19 cellular contexts compared by ENCODE assay signal in the genomic region with DNA sequence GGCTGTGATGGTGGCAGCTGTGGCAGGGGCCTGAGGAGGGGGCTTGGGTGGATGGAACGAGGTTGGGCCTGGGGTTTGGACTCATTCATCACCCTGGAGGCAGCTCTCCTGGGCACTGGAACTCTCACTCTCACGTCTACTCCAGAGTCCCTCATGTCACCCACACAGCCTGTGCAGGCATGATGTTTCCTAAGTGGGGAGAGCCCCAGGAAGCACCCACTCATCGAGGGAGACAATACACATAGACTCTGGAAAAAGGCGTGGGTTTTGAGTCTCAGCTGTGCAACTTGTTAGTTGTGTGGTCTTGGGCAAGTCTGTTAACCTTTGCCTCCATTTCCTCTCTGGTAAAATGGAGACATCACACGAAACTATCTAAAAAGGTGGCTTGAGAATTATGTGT. TPM values are rescaled to one million over a fixed set of nuclear protein-coding genes. Genes with fewer than 3 reads are reported as not detected.
DNase-seq lines count a peak whose midpoint lies in the region; ATAC-seq, FAIRE-seq and TF ChIP-seq lines count a peak whose summit lies in the region.
"Had no signal": no experiment of that assay in that cellular context is flagged by ENCODE, and none has a peak within 500 bp of the region (broad histone marks: within the 10 kb centered on the region; RNA-seq: fewer than 3 reads in every experiment).

No MANE protein-coding gene starts in this region.

- intact Hi-C loops in K562 (cut with micrococcal nuclease): loop anchor here (10.0 kb wide), 2 partner anchors 257 to 1517 kb away; a partner anchor contains a TSS
- intact Hi-C loops in head of caudate nucleus (cut with DNase I): no loop called here

- CTCF ChIA-PET in K562 (lab: Yijun Ruan, JAX; ENCODE audit: low intra/inter-chr PET ratio): no interaction called here

- H3K4me2 ChIP-seq in K562 (ENCODE audit: insufficient read depth, low read length): no peak overlapping the region
- H3K4me2 ChIP-seq: SK-N-SH had no signal

- H3K36me3 ChIP-seq in K562 (ENCODE audit: control insufficient read depth, insufficient read depth, low read length): no peaks in the 10 kb centered on the region
- H3K36me3 ChIP-seq: left lung had no signal

- H3K9me1 ChIP-seq in K562 (ENCODE audit: control insufficient read depth, insufficient read depth, low read length): no peaks in the 10 kb centered on the region

- peak overlapping the region in 1 of 2 experiments; percentile 45; a peak in 1 of 4 replicates for H3K9ac ChIP-seq in K562 (ENCODE audit: insufficient read depth in 1 of 2, low read depth in 2 of 2, low read length in 2 of 2)
- H3K9ac ChIP-seq: SK-N-SH had no signal

- TF ChIP-seq POLR2A in K562 (conservative IDR thresholded peaks at IDR 0.05): no peak

- H3K27ac Mint-ChIP-seq in stimulated activated effector memory CD8-positive, alpha-beta T cell treated with anti-CD3 and anti-CD28 coated beads, Interleukin-12 subunit alpha, Interleukin-12 subunit beta, amount 100 ng/mL, for 72 hours: no peak overlapping the region
- H3K27ac Mint-ChIP-seq: HFFc6, mesothelial cell of epicardium had no signal

- ATAC-seq in activated T-cell treated with anti-CD3 and anti-CD28 coated beads, Interleukin-2, amount 50 U/mL, for 4 hours: peak; percentile 55 to 67
- ATAC-seq in K562 (no peak), HG03342 (IDR thresholded peaks at IDR 0.05; ENCODE audit: unreplicated experiment) (no peak)
- ATAC-seq in stimulated activated effector memory CD8-positive, alpha-beta T cell treated with anti-CD3 and anti-CD28 coated beads, Interleukin-12 subunit alpha, Interleukin-12 subunit beta, amount 100 ng/mL, for 72 hours: peak; percentile 26
- ATAC-seq: left lung had no signal

- H4K20me1 ChIP-seq in K562 (replicated peaks; ENCODE audit: control insufficient read depth, insufficient read depth, low read length): no peaks in the 10 kb centered on the region

- H3K4me1 Mint-ChIP-seq in activated T-cell treated with anti-CD3 and anti-CD28 coated beads, Interleukin-2, amount 50 U/mL, for 4 hours (ENCODE audit: low read depth): peaks cover 46% of the 10 kb centered on the region
- H3K4me1 Mint-ChIP-seq in stimulated activated effector memory CD8-positive, alpha-beta T cell treated with anti-CD3 and anti-CD28 coated beads, Interleukin-12 subunit alpha, Interleukin-12 subunit beta, amount 100 ng/mL, for 72 hours: peaks cover 53% of the 10 kb centered on the region

- peaks cover 21 to 22% of the 10 kb centered on the region in 2 experiments; a peak in 4 of 5 replicates for H3K4me1 ChIP-seq in K562 (replicated peaks in 1 of 2; ENCODE audit: control insufficient read depth in 2 of 2, insufficient read depth in 2 of 2, low read length in 2 of 2)
- H3K4me1 ChIP-seq: left lung had no signal

- no peak for TF ChIP-seq EP300 in K562 (IDR thresholded peaks at IDR 0.05; ENCODE audit: low read length)

- no TSS peak for BruUV-seq in K562 (replicated peaks; lab: Mats Ljungman, UMichigan)

- in situ Hi-C loops in K562 (cut with MboI): loop anchor here (10.0 to 25.0 kb wide), 2 partner anchors 57 to 269 kb away; no protein-coding TSS in a partner anchor

- H3K27me3 ChIP-seq in K562 (ENCODE audit: control insufficient read depth in 2 of 2, insufficient read depth in 2 of 2, low read length in 2 of 2): no peaks in the 10 kb centered on the region

- peak; percentile 26 to 30 for DNase-seq in activated CD4-positive, alpha-beta T cell treated with anti-CD3 and anti-CD28 coated beads for 4 hours
- DNase-seq in activated CD4-positive, alpha-beta T cell treated with anti-CD3 and anti-CD28 coated beads for 1 hour: no peak
- peak; percentile 22 for DNase-seq in activated T-cell treated with anti-CD3 and anti-CD28 coated beads, Interleukin-2, amount 50 U/mL, for 4 hours
- DNase-seq in K562 (ENCODE audit: extremely low read depth in 1 of 4, low spot score in 3 of 4) (no peak), head of caudate nucleus (no peak), coronary artery (ENCODE audit: low spot score) (no peak)
- no peak for DNase-seq in stimulated activated effector memory CD8-positive, alpha-beta T cell treated with anti-CD3 and anti-CD28 coated beads, Interleukin-12 subunit alpha, Interleukin-12 subunit beta, amount 100 ng/mL, for 72 hours (ENCODE audit: low spot score in 2 of 2)
- DNase-seq: Calu3, EL, HFFc6, left lung, MV-4-11, NCI-H1930, SK-N-SH, T-helper 9 cell had no signal

- no peaks in the 10 kb centered on the region for H3K27me3 Mint-ChIP-seq in activated T-cell treated with anti-CD3 and anti-CD28 coated beads, Interleukin-2, amount 50 U/mL, for 4 hours (ENCODE audit: low read depth)

- POLR2A ChIA-PET in K562 (lab: Yijun Ruan, JAX): interaction anchor here (0.8 kb wide), 1 partner anchor 9 kb away, joined by 4 read pairs; no protein-coding TSS in a partner anchor

- no peak for FAIRE-seq in K562 (lab: Jason Lieb, UNC)
- FAIRE-seq: GM18507 had no signal

- H3K4me3 ChIP-seq in K562 (no peak overlapping the region), coronary artery (no peak overlapping the region)
- H3K4me3 ChIP-seq: left lung had no signal

- 65% methylated on average over 3 of the region's 5 CpGs for WGBS in K562 (ENCODE audit: insufficient coverage, low coverage, missing lambda C conversion rate)

- no peak overlapping the region for H3K4me3 Mint-ChIP-seq in activated T-cell treated with anti-CD3 and anti-CD28 coated beads, Interleukin-2, amount 50 U/mL, for 4 hours
- no peak overlapping the region for H3K4me3 Mint-ChIP-seq in stimulated activated effector memory CD8-positive, alpha-beta T cell treated with anti-CD3 and anti-CD28 coated beads, Interleukin-12 subunit alpha, Interleukin-12 subunit beta, amount 100 ng/mL, for 72 hours
- H3K4me3 Mint-ChIP-seq: HFFc6, mesothelial cell of epicardium had no signal

- no peak for TF ChIP-seq CTCF in K562 (IDR thresholded peaks at IDR 0.05 in 2 of 3, conservative IDR thresholded peaks at IDR 0.05 in 1 of 3; ENCODE audit: insufficient read depth in 2 of 3, low read depth in 1 of 3, low read length in 3 of 3)
- TF ChIP-seq CTCF in coronary artery (IDR thresholded peaks at IDR 0.05): no peak

- peaks cover 5% of the 10 kb centered on the region for H3K9me3 Mint-ChIP-seq in activated T-cell treated with anti-CD3 and anti-CD28 coated beads, Interleukin-2, amount 50 U/mL, for 4 hours
- peaks cover 3% of the 10 kb centered on the region for H3K9me3 Mint-ChIP-seq in stimulated activated effector memory CD8-positive, alpha-beta T cell treated with anti-CD3 and anti-CD28 coated beads, Interleukin-12 subunit alpha, Interleukin-12 subunit beta, amount 100 ng/mL, for 72 hours
- H3K9me3 Mint-ChIP-seq: HFFc6 had no signal

- TF ChIP-seq RAD21 in K562 (CRISPR knock-in tag; conservative IDR thresholded peaks at IDR 0.05 in 1 of 2, IDR thresholded peaks at IDR 0.05 in 1 of 2): no peak

- no peak overlapping the region for H3K27ac ChIP-seq in K562 (ENCODE audit: extremely low read depth, low read depth, low read length)
- no peak overlapping the region for H3K27ac ChIP-seq in coronary artery
- H3K27ac ChIP-seq: left lung had no signal

- H3K36me3 Mint-ChIP-seq in activated T-cell treated with anti-CD3 and anti-CD28 coated beads, Interleukin-2, amount 50 U/mL, for 4 hours (ENCODE audit: insufficient read depth): no peaks in the 10 kb centered on the region
- H3K36me3 Mint-ChIP-seq in stimulated activated effector memory CD8-positive, alpha-beta T cell treated with anti-CD3 and anti-CD28 coated beads, Interleukin-12 subunit alpha, Interleukin-12 subunit beta, amount 100 ng/mL, for 72 hours: no peaks in the 10 kb centered on the region
- H3K36me3 Mint-ChIP-seq: mesothelial cell of epicardium had no signal

- no peaks in the 10 kb centered on the region for H3K79me2 ChIP-seq in K562 (ENCODE audit: control insufficient read depth, insufficient read depth, low read length)

- no peaks in the 10 kb centered on the region for H3K9me3 ChIP-seq in K562 (replicated peaks; ENCODE audit: control insufficient read depth, insufficient read depth, low read depth, low read length)
- H3K9me3 ChIP-seq: left lung, SK-N-SH had no signal

- H2AFZ ChIP-seq in K562 (ENCODE audit: low read depth, low read length): 0 out of 2 replicates have a peak overlapping the region, but pooled peaks have one; percentile 16

RNA-seq across cellular contexts. Expression of a gene that starts 25.9 kb away (rescaled TPM):
- under 1 TPM in 1 of 3 donors, not detected in 2; 0.03 TPM for total RNA-seq in activated T-cell treated with anti-CD3 and anti-CD28 coated beads, Interleukin-2, amount 50 U/mL, for 4 hours
- 20.1 and 23.9 TPM in 2 replicates for total RNA-seq in K562 (2011; cell fraction: chromatin; rRNA removed; ENCODE audit: low replicate concordance)
- 9.9 and 13.2 TPM in 2 replicates for total RNA-seq in K562 (2011; cell fraction: nucleolus; rRNA removed)
- total RNA-seq in K562 (2011; cell fraction: nucleoplasm; rRNA removed): 17.7 and 34.0 TPM in 2 replicates
- total RNA-seq in K562 (2014; rRNA removed) (2.7 and 3.0 TPM in 2 replicates), K562 (2014; rRNA removed; fragmentation: Illumina TruSeq; extraction: Trizol) (3.2 TPM in 2 replicates), K562 (2015; rRNA removed; fragmentation: Illumina TruSeq; extraction: Trizol) (3.2 and 3.4 TPM in 2 replicates), K562 (2021) (4.6 and 5.7 TPM in 2 replicates)
- polyA plus RNA-seq in K562 (2011; rRNA removed) (2.6 and 3.1 TPM in 2 replicates), K562 (2014; fragmentation: Illumina TruSeq; extraction: Trizol) (4.6 and 4.8 TPM in 2 replicates), K562 (2014; fragmentation: Nextera tagmentation; extraction: Ambion mirVana) (under 1 TPM; 0.63 to 0.68 TPM), K562 (2014; rRNA removed) (3.7 and 4.7 TPM in 2 replicates)
- polyA plus RNA-seq in K562 (2011; cell fraction: cytosol; rRNA removed): 1.3 and 1.9 TPM in 2 replicates
- 9.8 and 13.1 TPM in 2 replicates for polyA plus RNA-seq in K562 (2011; cell fraction: nucleus; rRNA removed)
- 2.8 and 4.2 TPM in 2 replicates for polyA plus RNA-seq in K562 (2012)
- 3.5 and 4.8 TPM in 2 replicates for polyA minus RNA-seq in K562 (2011; rRNA and poly(A)+ RNA removed)
- 2.2 and 3.1 TPM in 2 replicates for polyA minus RNA-seq in K562 (2011; cell fraction: cytosol; rRNA and poly(A)+ RNA removed)
- 6.5 and 9.7 TPM in 2 replicates for polyA minus RNA-seq in K562 (2011; cell fraction: nucleus; rRNA and poly(A)+ RNA removed)
- total RNA-seq: Calu3, HFFc6 had no signal
- polyA plus RNA-seq: BJ had no signal

RNA-seq across cellular contexts. Expression of a gene that starts 50.7 kb away (rescaled TPM):
- 10 to 100 TPM; 64.7 to 68.3 (median 66.8) TPM for total RNA-seq in activated T-cell treated with anti-CD3 and anti-CD28 coated beads, Interleukin-2, amount 50 U/mL, for 4 hours
- 3.4 and 23.8 TPM in 2 replicates for total RNA-seq in K562 (2011; cell fraction: chromatin; rRNA removed; ENCODE audit: low replicate concordance)
- 2.0 and 2.6 TPM in 2 replicates for total RNA-seq in K562 (2011; cell fraction: nucleolus; rRNA removed)
- total RNA-seq in K562 (2011; cell fraction: nucleoplasm; rRNA removed): 6.0 and 6.1 TPM in 2 replicates
- 25.7 and 32.0 TPM in 2 replicates for total RNA-seq in K562 (2014; rRNA removed)
- 60.9 and 72.4 TPM in 2 replicates for total RNA-seq in K562 (2014; rRNA removed; fragmentation: Illumina TruSeq; extraction: Trizol)
- 57.2 and 61.5 TPM in 2 replicates for total RNA-seq in K562 (2015; rRNA removed; fragmentation: Illumina TruSeq; extraction: Trizol)
- total RNA-seq in K562 (2021): 35.1 and 42.0 TPM in 2 replicates
- polyA plus RNA-seq in K562 (2011; rRNA removed): 16.2 and 21.4 TPM in 2 replicates
- polyA plus RNA-seq in K562 (2011; cell fraction: cytosol; rRNA removed): 2.8 and 6.6 TPM in 2 replicates
- 5.5 and 7.9 TPM in 2 replicates for polyA plus RNA-seq in K562 (2011; cell fraction: nucleus; rRNA removed)
- polyA plus RNA-seq in K562 (2012): 31.6 and 34.7 TPM in 2 replicates
- polyA plus RNA-seq in K562 (2014; fragmentation: Illumina TruSeq; extraction: Trizol): 52.7 and 62.6 TPM in 2 replicates
- 10 to 100 TPM; 21.3 to 24.5 TPM for polyA plus RNA-seq in K562 (2014; fragmentation: Nextera tagmentation; extraction: Ambion mirVana)
- 31.6 and 39.3 TPM in 2 replicates for polyA plus RNA-seq in K562 (2014; rRNA removed)
- 25.1 and 30.5 TPM in 2 replicates for polyA minus RNA-seq in K562 (2011; rRNA and poly(A)+ RNA removed)
- polyA minus RNA-seq in K562 (2011; cell fraction: cytosol; rRNA and poly(A)+ RNA removed): 13.5 and 14.9 TPM in 2 replicates
- 4.4 and 10.4 TPM in 2 replicates for polyA minus RNA-seq in K562 (2011; cell fraction: nucleus; rRNA and poly(A)+ RNA removed)

Comparison
In these comparisons a context has a peak if more than half of its experiments do, and no peak if none do; other contexts are left out.
1. DNase-seq: peak in activated CD4-positive, alpha-beta T cell treated with anti-CD3 and anti-CD28 coated beads for 4 hours (2 of 2) and activated T-cell treated with anti-CD3 and anti-CD28 coated beads, Interleukin-2, amount 50 U/mL, for 4 hours (single experiment); none in activated CD4-positive, alpha-beta T cell treated with anti-CD3 and anti-CD28 coated beads for 1 hour (single experiment), K562 (0 of 4), stimulated activated effector memory CD8-positive, alpha-beta T cell treated with anti-CD3 and anti-CD28 coated beads, Interleukin-12 subunit alpha, Interleukin-12 subunit beta, amount 100 ng/mL, for 72 hours (0 of 2), head of caudate nucleus (0 of 42) and coronary artery (single experiment).
2. ATAC-seq: peak in activated T-cell treated with anti-CD3 and anti-CD28 coated beads, Interleukin-2, amount 50 U/mL, for 4 hours (2 of 2) and stimulated activated effector memory CD8-positive, alpha-beta T cell treated with anti-CD3 and anti-CD28 coated beads, Interleukin-12 subunit alpha, Interleukin-12 subunit beta, amount 100 ng/mL, for 72 hours (single experiment); none in K562 (single experiment) and HG03342 (single experiment).